10 cellular contexts compared by ENCODE assay signal in the genomic region with DNA sequence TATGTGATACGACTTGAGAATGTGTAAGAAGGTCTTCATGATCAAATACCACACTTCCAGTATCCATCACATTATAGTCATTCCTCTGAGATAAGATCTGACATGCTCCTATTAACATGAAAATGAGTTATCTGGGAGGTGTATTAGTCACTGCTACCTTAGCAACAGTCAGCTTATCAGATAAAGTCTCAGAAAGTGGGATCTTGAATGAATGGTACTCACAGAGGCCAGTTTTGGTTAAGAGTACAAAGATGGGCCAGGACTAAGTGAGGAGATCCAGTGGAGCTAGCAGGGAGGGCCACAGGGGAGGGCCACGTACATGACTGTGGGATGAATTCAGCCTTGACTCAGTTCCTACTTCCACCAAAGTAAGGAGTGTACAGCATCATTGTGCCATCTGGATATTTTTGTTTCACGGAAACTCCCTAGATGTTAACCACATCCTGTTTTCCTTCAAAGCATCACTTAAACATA.
DNase-seq lines count a peak whose midpoint lies in the region; ATAC-seq and TF ChIP-seq lines count a peak whose summit lies in the region.
"Had no signal": no experiment of that assay in that cellular context is flagged by ENCODE, and none has a peak within 500 bp of the region (broad histone marks: within the 10 kb centered on the region; RNA-seq: fewer than 3 reads in every experiment).

No MANE protein-coding gene starts in this region.

- H3K4me1 ChIP-seq in foreskin keratinocyte = peaks cover 27% of the 10 kb centered on the region

- TF ChIP-seq CTCF in GM12865 (IDR thresholded peaks at IDR 0.05; ENCODE audit: insufficient read depth, low read depth, low read length, missing control alignments) = no peak
- no peak for TF ChIP-seq CTCF in foreskin keratinocyte (conservative IDR thresholded peaks at IDR 0.05)
- no peak for TF ChIP-seq CTCF in GM13976 (IDR thresholded peaks at IDR 0.05; ENCODE audit: borderline replicate concordance, control extremely low read depth, extremely low read depth, insufficient read depth, missing control alignments)

- H3K27ac ChIP-seq in foreskin keratinocyte = peak overlapping the region; percentile 96

- in situ Hi-C loops in GM13976 (cut with MboI; ENCODE audit: low sequenced_read_pairs, unreplicated experiment) = no loop called here

- no peaks in the 10 kb centered on the region for H3K27me3 ChIP-seq in foreskin keratinocyte

- ATAC-seq in HG02798 (IDR thresholded peaks at IDR 0.05; ENCODE audit: poor library complexity, unreplicated experiment) = peak; percentile 51
- ATAC-seq in foreskin keratinocyte = peak; percentile 95
- ATAC-seq in GM19395 (IDR thresholded peaks at IDR 0.05; ENCODE audit: unreplicated experiment) = no peak
- ATAC-seq: stimulated activated naive CD8-positive, alpha-beta T cell treated with anti-CD3 and anti-CD28 coated beads, Interleukin-15, amount 100 ng/mL, for 72 hours had no signal

- peak; percentile 37 for DNase-seq in GM12865 (ENCODE audit: low read depth)
- peak; percentile 99 to 100 for DNase-seq in foreskin keratinocyte
- no peak for DNase-seq in GM13976 (ENCODE audit: low spot score)
- DNase-seq in amniotic stem cell (lab: John Stamatoyannopoulos, UW) = no peak
- no peak for DNase-seq in stimulated activated CD4-positive, alpha-beta T cell treated with anti-CD3 and anti-CD28 coated beads, Interleukin-4, amount 100 ng/mL, for 1 hour
- DNase-seq: activated T-cell treated with anti-CD3 and anti-CD28 coated beads, Interleukin-2, amount 50 U/mL, for 1 hour; stimulated activated naive CD8-positive, alpha-beta T cell treated with anti-CD3 and anti-CD28 coated beads, Interleukin-15, amount 100 ng/mL, for 72 hours had no signal

- H3K4me3 ChIP-seq in GM12865 (ENCODE audit: low read depth, low read length) = no peak overlapping the region

TF ChIP-seq in PFSK-1, 5 proteins besides CTCF, POLR2A, EP300 and RAD21:
- TF ChIP-seq, protein P1, sequence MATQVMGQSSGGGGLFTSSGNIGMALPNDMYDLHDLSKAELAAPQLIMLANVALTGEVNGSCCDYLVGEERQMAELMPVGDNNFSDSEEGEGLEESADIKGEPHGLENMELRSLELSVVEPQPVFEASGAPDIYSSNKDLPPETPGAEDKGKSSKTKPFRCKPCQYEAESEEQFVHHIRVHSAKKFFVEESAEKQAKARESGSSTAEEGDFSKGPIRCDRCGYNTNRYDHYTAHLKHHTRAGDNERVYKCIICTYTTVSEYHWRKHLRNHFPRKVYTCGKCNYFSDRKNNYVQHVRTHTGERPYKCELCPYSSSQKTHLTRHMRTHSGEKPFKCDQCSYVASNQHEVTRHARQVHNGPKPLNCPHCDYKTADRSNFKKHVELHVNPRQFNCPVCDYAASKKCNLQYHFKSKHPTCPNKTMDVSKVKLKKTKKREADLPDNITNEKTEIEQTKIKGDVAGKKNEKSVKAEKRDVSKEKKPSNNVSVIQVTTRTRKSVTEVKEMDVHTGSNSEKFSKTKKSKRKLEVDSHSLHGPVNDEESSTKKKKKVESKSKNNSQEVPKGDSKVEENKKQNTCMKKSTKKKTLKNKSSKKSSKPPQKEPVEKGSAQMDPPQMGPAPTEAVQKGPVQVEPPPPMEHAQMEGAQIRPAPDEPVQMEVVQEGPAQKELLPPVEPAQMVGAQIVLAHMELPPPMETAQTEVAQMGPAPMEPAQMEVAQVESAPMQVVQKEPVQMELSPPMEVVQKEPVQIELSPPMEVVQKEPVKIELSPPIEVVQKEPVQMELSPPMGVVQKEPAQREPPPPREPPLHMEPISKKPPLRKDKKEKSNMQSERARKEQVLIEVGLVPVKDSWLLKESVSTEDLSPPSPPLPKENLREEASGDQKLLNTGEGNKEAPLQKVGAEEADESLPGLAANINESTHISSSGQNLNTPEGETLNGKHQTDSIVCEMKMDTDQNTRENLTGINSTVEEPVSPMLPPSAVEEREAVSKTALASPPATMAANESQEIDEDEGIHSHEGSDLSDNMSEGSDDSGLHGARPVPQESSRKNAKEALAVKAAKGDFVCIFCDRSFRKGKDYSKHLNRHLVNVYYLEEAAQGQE (IDR thresholded peaks at IDR 0.05; ENCODE audit: insufficient read depth in 1 of 2, low read depth in 2 of 2, low read length in 2 of 2) = no peak
- peak; percentile 20 for TF ChIP-seq FOXP2 (optimal IDR thresholded peaks at IDR 0.05; ENCODE audit: borderline replicate concordance, extremely low read depth, extremely low read length, insufficient read depth)

Comparison
In these comparisons a context has a peak if more than half of its experiments do, and no peak if none do; other contexts are left out.
1. DNase-seq: peak in GM12865 (single experiment) and foreskin keratinocyte (2 of 2); none in GM13976 (single experiment), amniotic stem cell (single experiment) and stimulated activated CD4-positive, alpha-beta T cell treated with anti-CD3 and anti-CD28 coated beads, Interleukin-4, amount 100 ng/mL, for 1 hour (single experiment).